ENCODE assay signal across 8 cellular contexts in genomic region chr1:15524283-15525042, GRCh38. TPM values are rescaled to one million over a fixed set of nuclear protein-coding genes. Genes with fewer than 3 reads are reported as not detected.
A peak's percentile ranks its signal among the peaks of the same experiment; 100 is the strongest.
DNase-seq lines count a peak whose midpoint lies in the region; ATAC-seq and TF ChIP-seq lines count a peak whose summit lies in the region.

No MANE protein-coding gene starts in this region.

- peak overlapping the region; percentile 98 for H3K27ac Mint-ChIP-seq in type B pancreatic cell

- intact Hi-C loops in adrenal gland (cut with DNase I): no loop called here
- intact Hi-C loops in heart left ventricle (cut with DNase I): loop anchor here in 4 of 10 donors (5.0 to 10.0 kb wide), 5 partner anchors 78 to 843 kb away; partner anchors contain the start of genes DDI2 (in 2 of the 4) and SZRD1 (in 1 of the 4)
- intact Hi-C loops in posterior cingulate gyrus (cut with DNase I): loop anchor here (5.0 kb wide), 1 partner anchor 78 kb away; no protein-coding TSS in a partner anchor

- 0 to 5% (median 1%) methylated on average over 5 to 87 of the region's 87 CpGs for WGBS in adrenal gland, 4 donors
- 0 to 2% (median 1%) methylated on average over 3 to 86 of the region's 87 CpGs for WGBS in heart left ventricle, 4 donors

- H3K27me3 Mint-ChIP-seq in type B pancreatic cell: no peaks in the 10 kb centered on the region

- H3K36me3 ChIP-seq in adrenal gland (replicated peaks in 1 of 2) (no peaks in the 10 kb centered on the region), heart left ventricle (peaks cover 0 to 8% (median 0%) of the 10 kb centered on the region in 9 donors)

- H3K27me3 ChIP-seq in adrenal gland: no peaks in the 10 kb centered on the region
- H3K27me3 ChIP-seq in heart left ventricle: no peaks in the 10 kb centered on the region

- TF ChIP-seq CTCF in GM12875 (IDR thresholded peaks at IDR 0.05; ENCODE audit: borderline replicate concordance, insufficient read depth, low read depth, low read length): no peak
- no peak for TF ChIP-seq CTCF in adrenal gland (IDR thresholded peaks at IDR 0.05)
- no peak for TF ChIP-seq CTCF in heart left ventricle (IDR thresholded peaks at IDR 0.05)
- TF ChIP-seq CTCF in type B pancreatic cell (conservative IDR thresholded peaks at IDR 0.05): no peak

- peaks cover 21 to 39% of the 10 kb centered on the region in 2 donors for H3K4me1 ChIP-seq in adrenal gland (replicated peaks in 1 of 2)
- H3K4me1 ChIP-seq in heart left ventricle: peaks cover 8 to 47% (median 30%) of the 10 kb centered on the region in 12 donors

- no peaks in the 10 kb centered on the region for H3K9me3 ChIP-seq in adrenal gland (replicated peaks in 1 of 3)
- no peaks in the 10 kb centered on the region for H3K9me3 ChIP-seq in heart left ventricle

- H3K4me3 Mint-ChIP-seq in type B pancreatic cell: peak overlapping the region; percentile 93

- H3K4me3 ChIP-seq in GM12875 (ENCODE audit: low read depth, low read length): peak overlapping the region; percentile 80
- peak overlapping the region in 2 of 4 donors; percentile 67 to 97 for H3K4me3 ChIP-seq in adrenal gland
- H3K4me3 ChIP-seq in heart left ventricle: peak overlapping the region; percentile 45 to 95 (median 75)

- TF ChIP-seq POLR2A in adrenal gland (IDR thresholded peaks at IDR 0.05): no peak
- no peak for TF ChIP-seq POLR2A in heart left ventricle (IDR thresholded peaks at IDR 0.05)

- peak overlapping the region; percentile 75 to 100 (median 94) for H3K27ac ChIP-seq in adrenal gland
- peak overlapping the region; percentile 95 to 99 (median 97) for H3K27ac ChIP-seq in heart left ventricle

- peaks cover 37% of the 10 kb centered on the region for H3K4me1 Mint-ChIP-seq in type B pancreatic cell (ENCODE audit: unreplicated experiment)

- DNase-seq in NCI-H1436 treated with DMSO at 0.1 percent for 48 hours (lab: John Stamatoyannopoulos, UW): peak; percentile 91
- DNase-seq in T follicular helper cell (ENCODE audit: low read depth): peak; percentile 100
- peak; percentile 99 to 100 (median 100) for DNase-seq in adrenal gland
- peak; percentile 100 for DNase-seq in heart left ventricle
- DNase-seq in posterior cingulate gyrus: peak; percentile 98 to 100 (median 99)
- DNase-seq in type B pancreatic cell (ENCODE audit: extremely low spot score, unreplicated experiment): peak; percentile 100

- ATAC-seq in HG02840 (IDR thresholded peaks at IDR 0.05; ENCODE audit: low FRiP score, unreplicated experiment) (peak; percentile 39), heart left ventricle (peak; percentile 75 to 80 (median 79))

- no peaks in the 10 kb centered on the region for H3K9me3 Mint-ChIP-seq in type B pancreatic cell

- H3K36me3 Mint-ChIP-seq in type B pancreatic cell: no peaks in the 10 kb centered on the region

RNA-seq across cellular contexts. Expression of gene CASP9, which starts 0.4 kb away (rescaled TPM):
- total RNA-seq in adrenal gland: 10 to 100 TPM; 16.1 to 89.8 (median 22.6) TPM
- 10 to 100 TPM; 55.7 to 63.6 (median 62.5) TPM for polyA plus RNA-seq in adrenal gland
- total RNA-seq in heart left ventricle: 10 to 100 TPM in 6 of 9 donors, 1 to 10 TPM in 3; 8.6 to 15.9 (median 11.8) TPM
- 10 to 100 TPM; 11.5 to 16.9 TPM for polyA plus RNA-seq in heart left ventricle
- total RNA-seq in type B pancreatic cell (ENCODE audit: low replicate concordance): 13.1 and 13.5 TPM in 2 replicates

RNA-seq across cellular contexts. Expression of gene DNAJC16, which starts 2.2 kb away (rescaled TPM):
- total RNA-seq in adrenal gland: 10 to 100 TPM; 12.2 to 34.0 (median 24.0) TPM
- polyA plus RNA-seq in adrenal gland: 10 to 100 TPM in 1 of 3 donors, 1 to 10 TPM in 2; 4.8 to 13.6 (median 8.0) TPM
- total RNA-seq in heart left ventricle: 10 to 100 TPM; 11.9 to 22.8 (median 19.1) TPM
- polyA plus RNA-seq in heart left ventricle: 10 to 100 TPM in 1 of 2 donors, 1 to 10 TPM in 1; 4.2 to 10.3 TPM
- total RNA-seq in type B pancreatic cell (ENCODE audit: low replicate concordance): 23.7 and 26.3 TPM in 2 replicates

RNA-seq across cellular contexts. Expression of gene CELA2B, which starts 48.6 kb away (rescaled TPM):
- 10 to 100 TPM in 4 of 8 donors, 1 to 10 TPM in 2, not detected in 2; 2.0 to 28.1 (median 11.5) TPM for total RNA-seq in adrenal gland
- polyA plus RNA-seq in adrenal gland: 1 to 10 TPM in 2 of 3 donors, not detected in 1; 6.0 to 6.8 TPM
- total RNA-seq in heart left ventricle: not detected
- polyA plus RNA-seq in heart left ventricle: not detected
- total RNA-seq in type B pancreatic cell (ENCODE audit: low replicate concordance): not detected in 2 replicates
